In genomic region chr12:103548622-103549601, GRCh38 we compare ENCODE assay signal across 8 cellular contexts. TPM values are rescaled to one million over a fixed set of nuclear protein-coding genes. Genes with fewer than 3 reads are reported as not detected.
DNase-seq lines count a peak whose midpoint lies in the region; ATAC-seq lines count a peak whose summit lies in the region.

No MANE protein-coding gene starts in this region.

- DNase-seq in NCI-H1436 (lab: John Stamatoyannopoulos, UW) (peak; percentile 73), NCI-H1436 treated with DMSO at 0.1 percent for 48 hours (lab: John Stamatoyannopoulos, UW) (no peak), NCI-H2227 (lab: John Stamatoyannopoulos, UW; ENCODE audit: unreplicated experiment) (peak; percentile 86), left colon (peak; percentile 36 to 67)
- peak; percentile 66 for DNase-seq in activated CD4-positive, CD25-positive, alpha-beta regulatory T cell treated with anti-CD3 and anti-CD28 coated beads, Interleukin-2, amount 50 U/mL, for 16 hours (ENCODE audit: low read depth, low spot score)
- DNase-seq in central memory CD4-positive, alpha-beta T cell: peak; percentile 40
- DNase-seq in stimulated activated CD4-positive, alpha-beta T cell treated with anti-CD3 and anti-CD28 coated beads, TNF-alpha, amount 100 ng/mL, for 1 hour (ENCODE audit: low read depth in 3 of 3, low spot score in 1 of 3): peak; percentile 12 to 55 (median 13)

- ATAC-seq in HG03066 (IDR thresholded peaks at IDR 0.05; ENCODE audit: low read depth, unreplicated experiment) (peak; percentile 60), left colon (peak; percentile 64)

- intact Hi-C loops in left colon (cut with DNase I, micrococcal nuclease): loop anchor here (2.0 to 10.0 kb wide), 3 partner anchors 600 to 662 kb away; no protein-coding TSS in a partner anchor

RNA-seq across cellular contexts. Expression of gene STAB2, which starts 38.2 kb away (rescaled TPM):
- 1 to 10 TPM in 1 of 2 donors, under 1 TPM in 1; 0.92 to 2.0 TPM for total RNA-seq in left colon

RNA-seq across cellular contexts. Expression of gene C12orf42, which starts 53.1 kb away (rescaled TPM):
- not detected for total RNA-seq in left colon
